26 cellular contexts compared by ENCODE assay signal in genomic region chr3:42486814-42487569, GRCh38. TPM values are rescaled to one million over a fixed set of nuclear protein-coding genes. Genes with fewer than 3 reads are reported as not detected.
DNase-seq lines count a peak whose midpoint lies in the region; FAIRE-seq and TF ChIP-seq lines count a peak whose summit lies in the region.
"Had no signal": no experiment of that assay in that cellular context is flagged by ENCODE, and none has a peak within 500 bp of the region (broad histone marks: within the 10 kb centered on the region; RNA-seq: fewer than 3 reads in every experiment).

No MANE protein-coding gene starts in this region.

- H3K4me2 ChIP-seq in BLaER1, result peak overlapping the region; percentile 28

- no peaks in the 10 kb centered on the region for H3K27me3 ChIP-seq in BLaER1
- no peaks in the 10 kb centered on the region for H3K27me3 ChIP-seq in small intestine (ENCODE audit: control insufficient read depth in 2 of 2, insufficient read depth in 2 of 2, low read length in 2 of 2)
- no peaks in the 10 kb centered on the region for H3K27me3 ChIP-seq in MG63
- H3K27me3 ChIP-seq: testis had no signal

- H3K9ac ChIP-seq in BLaER1, result no peak overlapping the region

- H3K4me1 ChIP-seq in BLaER1 (peaks cover 36% of the 10 kb centered on the region), small intestine (ENCODE audit: control insufficient read depth in 2 of 2, insufficient read depth in 1 of 2, low read depth in 1 of 2, low read length in 1 of 2) (peaks cover 0 to 2% of the 10 kb centered on the region in 2 donors)
- H3K4me1 ChIP-seq: testis had no signal

- peak; percentile 55 for FAIRE-seq in GM12891 (lab: Jason Lieb, UNC)
- FAIRE-seq in small intestine (lab: Jason Lieb, UNC), result no peak
- FAIRE-seq: astrocyte, GM18507 had no signal

- H3K27ac ChIP-seq in BLaER1 (no peak overlapping the region), small intestine (ENCODE audit: low read depth in 1 of 2, low read length in 1 of 2) (no peak overlapping the region)
- H3K27ac ChIP-seq: testis had no signal

- no peak overlapping the region for H3K4me3 ChIP-seq in BLaER1
- H3K4me3 ChIP-seq in small intestine (ENCODE audit: low read depth in 1 of 2, low read length in 2 of 2), result no peak overlapping the region
- no peak overlapping the region for H3K4me3 ChIP-seq in MG63
- H3K4me3 ChIP-seq: testis had no signal

- 59 to 82% (median 76%) methylated on average over 2 of the region's 2 CpGs for WGBS in small intestine, 3 donors

- H3K9me3 ChIP-seq in BLaER1, result peaks cover 7% of the 10 kb centered on the region
- no peaks in the 10 kb centered on the region for H3K9me3 ChIP-seq in small intestine (ENCODE audit: control insufficient read depth, low read depth)
- no peaks in the 10 kb centered on the region for H3K9me3 ChIP-seq in MG63
- H3K9me3 ChIP-seq: testis had no signal

- TF ChIP-seq POLR2A in GM12891 (IDR thresholded peaks at IDR 0.05; ENCODE audit: low read depth, low read length), result no peak

- H4K20me1 ChIP-seq in BLaER1, result no peaks in the 10 kb centered on the region

- H3K36me3 ChIP-seq in BLaER1, result no peaks in the 10 kb centered on the region
- no peaks in the 10 kb centered on the region for H3K36me3 ChIP-seq in small intestine (ENCODE audit: control insufficient read depth in 2 of 2, insufficient read depth in 2 of 2, low read length in 2 of 2)
- H3K36me3 ChIP-seq in MG63, result no peaks in the 10 kb centered on the region

- DNase-seq in GM12891 (ENCODE audit: insufficient read length, low spot score) (no peak), OCI-M1 (lab: John Stamatoyannopoulos, UW) (peak; percentile 32), mucosa of gallbladder (ENCODE audit: low spot score) (peak; percentile 6), activated gamma-delta T cell (lab: John Stamatoyannopoulos, UW) (no peak), small intestine (no peak), MG63 (no peak)
- DNase-seq: activated B cell treated with CpG ODN at 0.5 μM for 24 hours; COR-L47; DND-41; effector CD4-positive, alpha-beta T cell; HCEC 1CT; kidney glomerular epithelial cell; mesenchymal stem cell; naive thymus-derived CD8-positive, alpha-beta T cell; NCI-H1436; NCI-H2171 treated with DMSO at 0.1 percent for 48 hours; NCI-H526; SHP77 treated with DMSO at 0.1 percent for 48 hours; stimulated activated CD4-positive, alpha-beta T cell treated with anti-CD3 and anti-CD28 coated beads, Interleukin-1b, Interleukin-23, amount 100 ng/mL, for 48 hours; stimulated activated naive B cell treated with anti-CD40 and anti-IgM and Interleukin-4, amounts not matched to agents 10 μg/mL and 1 μg/mL and 100 μg/mL, for 72 hours; T-helper 17 cell; testis had no signal

TF ChIP-seq in GM12891, 5 proteins besides CTCF, POLR2A, EP300 and RAD21:
- TF ChIP-seq TAF1 (IDR thresholded peaks at IDR 0.05; ENCODE audit: low read depth, low read length), result no peak
- no peak for TF ChIP-seq SPI1 (IDR thresholded peaks at IDR 0.05; ENCODE audit: low read depth, low read length)
- no peak for TF ChIP-seq POU2F2 (IDR thresholded peaks at IDR 0.05; ENCODE audit: low read depth, low read length)
- TF ChIP-seq PAX5 (IDR thresholded peaks at IDR 0.05; ENCODE audit: insufficient read depth, low read length, severe bottlenecking), result no peak
- TF ChIP-seq POLR2AphosphoS5 (IDR thresholded peaks at IDR 0.05; ENCODE audit: low read depth, low read length), result no peak

RNA-seq across cellular contexts. Expression of gene VIPR1, which starts 15.5 kb away (rescaled TPM):
- polyA plus RNA-seq in GM12891 (2012; ENCODE audit: low read depth, missing spikeins), result not detected
- 91.7 TPM for total RNA-seq in mucosa of gallbladder
- 10 to 100 TPM; 32.1 to 80.2 (median 71.3) TPM for polyA plus RNA-seq in small intestine
- total RNA-seq in MG63 (2014; rRNA removed; shearing (Covaris generic); ENCODE audit: low replicate concordance), result not detected in 2 replicates
- total RNA-seq: OCI-LY7 had no signal

Comparison
In these comparisons a context has a peak if more than half of its experiments do, and no peak if none do; other contexts are left out.
1. DNase-seq: peak in OCI-M1 (single experiment) and mucosa of gallbladder (single experiment); none in GM12891 (single experiment), activated gamma-delta T cell (single experiment), small intestine (single experiment) and MG63 (single experiment).
2. RNA of gene VIPR1, which starts 15.5 kb away (total RNA-seq): 91.7 TPM in mucosa of gallbladder (single experiment); not detected in MG63; every median in the first group is over 10 times any median in the second.